In the genomic region with DNA sequence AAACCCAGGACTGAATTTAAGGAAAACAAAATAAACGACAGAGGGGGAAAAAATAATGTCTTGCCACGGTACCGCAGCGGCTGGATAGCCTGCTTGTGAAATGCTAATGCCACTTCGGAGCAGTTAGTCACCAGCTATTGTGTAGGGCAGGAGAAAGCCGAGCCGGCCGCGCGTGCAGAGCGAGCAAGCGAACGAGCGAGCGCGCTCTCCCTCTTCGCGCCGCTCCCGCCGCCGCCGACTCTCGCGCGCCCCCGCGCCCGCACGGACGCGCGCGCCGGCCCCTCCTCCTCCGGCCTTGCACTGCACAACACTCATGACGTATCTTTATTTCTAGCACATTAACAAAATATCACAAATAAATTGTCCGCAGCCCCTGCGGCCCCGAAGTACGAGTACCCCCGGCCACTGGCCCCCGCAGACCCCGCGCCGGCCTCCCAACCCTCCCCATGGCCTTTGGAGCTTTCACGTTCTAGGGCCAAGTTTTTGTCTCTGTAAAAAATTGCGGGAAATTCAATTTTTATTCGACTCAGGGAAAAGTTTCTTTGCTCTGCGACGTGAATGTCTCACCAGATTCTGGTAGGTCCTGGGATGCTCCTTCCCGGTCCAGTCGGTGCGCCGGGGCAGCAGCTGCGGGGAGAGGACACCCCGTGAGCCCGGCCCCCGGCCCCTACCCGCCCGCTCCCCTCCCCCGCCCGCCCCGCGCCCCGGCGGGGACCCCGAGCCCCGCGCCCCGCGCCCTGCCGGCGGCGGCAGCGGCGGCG, we compare ENCODE assay signal across 8 cellular contexts. TPM values are rescaled to one million over a fixed set of nuclear protein-coding genes. Genes with fewer than 3 reads are reported as not detected.
A peak's percentile ranks its signal among the peaks of the same experiment; 100 is the strongest.
DNase-seq lines count a peak whose midpoint lies in the region; ATAC-seq, FAIRE-seq and TF ChIP-seq lines count a peak whose summit lies in the region.

No MANE protein-coding gene starts in this region.

- H3K27me3 ChIP-seq in BE2C = no peaks in the 10 kb centered on the region
- H3K27me3 ChIP-seq in layer of hippocampus (ENCODE audit: control insufficient read depth, insufficient read depth, low read length) = no peaks in the 10 kb centered on the region

- H3K4me3 ChIP-seq in BE2C (ENCODE audit: low read depth, low read length) (peak overlapping the region; percentile 86), choroid plexus epithelial cell (ENCODE audit: low read depth, low read length) (peak overlapping the region; percentile 89)

- POLR2A ChIA-PET in activated CD4-positive, alpha-beta T cell treated with anti-CD3 and anti-CD28 coated beads for 36 hours (lab: Charles Lee) = interaction anchor here (0.7 to 1.2 kb wide), 2 partner anchors 9 to 42 kb away, joined by 3 read pairs; no protein-coding TSS in a partner anchor

- intact Hi-C loops in activated CD4-positive, alpha-beta T cell treated with anti-CD3 and anti-CD28 coated beads for 36 hours (cut with DNase I, micrococcal nuclease) = loop anchor here (5.0 to 10.0 kb wide), 7 partner anchors 210 to 1085 kb away; a partner anchor contains a TSS

- H3K9me3 ChIP-seq in BE2C = no peaks in the 10 kb centered on the region

- peak; percentile 47 for ATAC-seq in HG03442 (IDR thresholded peaks at IDR 0.05; ENCODE audit: unreplicated experiment)
- ATAC-seq in activated CD4-positive, alpha-beta T cell treated with anti-CD3 and anti-CD28 coated beads for 36 hours = peak; percentile 70

- CTCF ChIA-PET in activated CD4-positive, alpha-beta T cell treated with anti-CD3 and anti-CD28 coated beads for 36 hours (lab: Charles Lee) = interaction anchor here (1.5 kb wide), 1 partner anchor 23 kb away, joined by 3 read pairs; no protein-coding TSS in a partner anchor

- TF ChIP-seq CTCF in BE2C (IDR thresholded peaks at IDR 0.05; ENCODE audit: low read depth, low read length) (no peak), choroid plexus epithelial cell (conservative IDR thresholded peaks at IDR 0.05; ENCODE audit: low read depth, low read length) (no peak)

- H3K27ac ChIP-seq in layer of hippocampus (ENCODE audit: low read depth, low read length) = peak overlapping the region; percentile 98

- peaks cover 3% of the 10 kb centered on the region for H3K27me3 Mint-ChIP-seq in activated CD4-positive, alpha-beta T cell treated with anti-CD3 and anti-CD28 coated beads for 36 hours

- no peaks in the 10 kb centered on the region; the same call in 1 of the 2 replicates for H3K4me1 ChIP-seq in BE2C

- peak; percentile 90 for DNase-seq in BE2C
- peak; percentile 53 for DNase-seq in GM19239 (ENCODE audit: insufficient read length, low spot score)
- DNase-seq in NCI-H510A (lab: John Stamatoyannopoulos, UW) = peak; percentile 71
- DNase-seq in activated CD4-positive, alpha-beta T cell treated with anti-CD3 and anti-CD28 coated beads for 36 hours = peak; percentile 94
- DNase-seq in choroid plexus epithelial cell (ENCODE audit: low read depth) = peak; percentile 95
- peak; percentile 63 to 70 for DNase-seq in stimulated activated CD4-positive, alpha-beta T cell treated with anti-CD3 and anti-CD28 coated beads, Interleukin-1b, Interleukin-23, amount 100 ng/mL, for 1 hour (ENCODE audit: low read depth in 2 of 2)

- H3K4me1 Mint-ChIP-seq in activated CD4-positive, alpha-beta T cell treated with anti-CD3 and anti-CD28 coated beads for 36 hours = peaks cover 47% of the 10 kb centered on the region

- peak; percentile 80 for FAIRE-seq in GM19239 (lab: Jason Lieb, UNC)

- peak overlapping the region; percentile 85 for H3K4me3 Mint-ChIP-seq in activated CD4-positive, alpha-beta T cell treated with anti-CD3 and anti-CD28 coated beads for 36 hours

- H3K9me3 Mint-ChIP-seq in activated CD4-positive, alpha-beta T cell treated with anti-CD3 and anti-CD28 coated beads for 36 hours (ENCODE audit: low read depth) = no peaks in the 10 kb centered on the region

- peaks cover 22% of the 10 kb centered on the region for H3K36me3 Mint-ChIP-seq in activated CD4-positive, alpha-beta T cell treated with anti-CD3 and anti-CD28 coated beads for 36 hours (ENCODE audit: low read depth)

- H3K27ac Mint-ChIP-seq in activated CD4-positive, alpha-beta T cell treated with anti-CD3 and anti-CD28 coated beads for 36 hours = peak overlapping the region; percentile 94

- peaks cover 15% of the 10 kb centered on the region for H3K36me3 ChIP-seq in BE2C

RNA-seq across cellular contexts. Expression of a gene that starts 1.0 kb away (rescaled TPM):
- 4.3 TPM for polyA plus RNA-seq in BE2C (2012; ENCODE audit: insufficient read depth, insufficient read length, low read depth)
- 10 to 100 TPM; 24.8 to 25.5 TPM for total RNA-seq in activated CD4-positive, alpha-beta T cell treated with anti-CD3 and anti-CD28 coated beads for 36 hours

Comparison
In these comparisons a context has a peak if more than half of its experiments do, and no peak if none do; other contexts are left out.
1. Peak in every context shown above with its lines: DNase-seq, ATAC-seq, H3K4me3 ChIP-seq and H3K27ac ChIP-seq.